In the genomic region with DNA sequence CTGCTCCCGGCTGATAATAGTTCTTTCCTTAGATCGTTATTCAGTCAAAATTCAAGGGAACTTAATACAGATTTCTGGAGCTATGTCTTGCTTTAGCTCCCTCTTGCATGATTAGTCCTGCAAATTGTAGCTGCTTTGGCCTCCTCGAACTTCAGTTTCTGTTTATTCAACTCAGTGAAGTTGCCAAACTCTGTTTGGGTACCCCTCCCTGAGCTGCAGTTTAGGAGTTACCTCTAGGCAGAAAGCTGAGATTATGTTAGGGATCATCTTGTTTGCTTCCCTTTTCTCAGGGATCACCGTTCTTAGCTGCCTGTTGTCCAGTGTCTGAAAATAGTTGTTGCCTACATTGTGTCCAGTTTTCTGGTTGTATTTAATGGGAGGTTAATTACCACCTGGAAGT, we compare ENCODE assay signal across 1 cellular context.
TF ChIP-seq lines count a peak whose summit lies in the region.

No MANE protein-coding gene starts in this region.

TF ChIP-seq in HepG2, 621 proteins besides CTCF, POLR2A, EP300 and RAD21:
- TF ChIP-seq WIZ (CRISPR knock-in tag; IDR thresholded peaks at IDR 0.05), result no peak
- TF ChIP-seq MATR3 (CRISPR knock-in tag; IDR thresholded peaks at IDR 0.05), result no peak
- no peak for TF ChIP-seq ZNF224 (CRISPR knock-in tag; IDR thresholded peaks at IDR 0.05)
- TF ChIP-seq KLF11 (CRISPR knock-in tag; IDR thresholded peaks at IDR 0.05), result no peak
- TF ChIP-seq, protein P1, sequence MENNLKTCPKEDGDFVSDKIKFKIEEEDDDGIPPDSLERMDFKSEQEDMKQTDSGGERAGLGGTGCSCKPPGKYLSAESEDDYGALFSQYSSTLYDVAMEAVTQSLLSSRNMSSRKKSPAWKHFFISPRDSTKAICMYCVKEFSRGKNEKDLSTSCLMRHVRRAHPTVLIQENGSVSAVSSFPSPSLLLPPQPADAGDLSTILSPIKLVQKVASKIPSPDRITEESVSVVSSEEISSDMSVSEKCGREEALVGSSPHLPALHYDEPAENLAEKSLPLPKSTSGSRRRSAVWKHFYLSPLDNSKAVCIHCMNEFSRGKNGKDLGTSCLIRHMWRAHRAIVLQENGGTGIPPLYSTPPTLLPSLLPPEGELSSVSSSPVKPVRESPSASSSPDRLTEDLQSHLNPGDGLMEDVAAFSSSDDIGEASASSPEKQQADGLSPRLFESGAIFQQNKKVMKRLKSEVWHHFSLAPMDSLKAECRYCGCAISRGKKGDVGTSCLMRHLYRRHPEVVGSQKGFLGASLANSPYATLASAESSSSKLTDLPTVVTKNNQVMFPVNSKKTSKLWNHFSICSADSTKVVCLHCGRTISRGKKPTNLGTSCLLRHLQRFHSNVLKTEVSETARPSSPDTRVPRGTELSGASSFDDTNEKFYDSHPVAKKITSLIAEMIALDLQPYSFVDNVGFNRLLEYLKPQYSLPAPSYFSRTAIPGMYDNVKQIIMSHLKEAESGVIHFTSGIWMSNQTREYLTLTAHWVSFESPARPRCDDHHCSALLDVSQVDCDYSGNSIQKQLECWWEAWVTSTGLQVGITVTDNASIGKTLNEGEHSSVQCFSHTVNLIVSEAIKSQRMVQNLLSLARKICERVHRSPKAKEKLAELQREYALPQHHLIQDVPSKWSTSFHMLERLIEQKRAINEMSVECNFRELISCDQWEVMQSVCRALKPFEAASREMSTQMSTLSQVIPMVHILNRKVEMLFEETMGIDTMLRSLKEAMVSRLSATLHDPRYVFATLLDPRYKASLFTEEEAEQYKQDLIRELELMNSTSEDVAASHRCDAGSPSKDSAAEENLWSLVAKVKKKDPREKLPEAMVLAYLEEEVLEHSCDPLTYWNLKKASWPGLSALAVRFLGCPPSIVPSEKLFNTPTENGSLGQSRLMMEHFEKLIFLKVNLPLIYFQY (CRISPR knock-in tag; IDR thresholded peaks at IDR 0.05; ENCODE audit: borderline replicate concordance), result no peak
- no peak for TF ChIP-seq ZSCAN9 (CRISPR knock-in tag; IDR thresholded peaks at IDR 0.05; ENCODE audit: borderline replicate concordance)
- TF ChIP-seq ZNF552 (CRISPR knock-in tag; IDR thresholded peaks at IDR 0.05; ENCODE audit: borderline replicate concordance), result no peak
- TF ChIP-seq CCAR2 (optimal IDR thresholded peaks at IDR 0.05; ENCODE audit: low read depth, low read length), result no peak
- TF ChIP-seq ZNF296 (CRISPR knock-in tag; conservative IDR thresholded peaks at IDR 0.05), result no peak
- no peak for TF ChIP-seq ZNF780A (CRISPR knock-in tag; IDR thresholded peaks at IDR 0.05)
- no peak for TF ChIP-seq ZBTB42 (CRISPR knock-in tag; IDR thresholded peaks at IDR 0.05)
- TF ChIP-seq ARNTL (CRISPR knock-in tag; IDR thresholded peaks at IDR 0.05), result no peak
- TF ChIP-seq ZNF749 (CRISPR knock-in tag; IDR thresholded peaks at IDR 0.05; ENCODE audit: borderline replicate concordance), result no peak
- TF ChIP-seq, protein P2, sequence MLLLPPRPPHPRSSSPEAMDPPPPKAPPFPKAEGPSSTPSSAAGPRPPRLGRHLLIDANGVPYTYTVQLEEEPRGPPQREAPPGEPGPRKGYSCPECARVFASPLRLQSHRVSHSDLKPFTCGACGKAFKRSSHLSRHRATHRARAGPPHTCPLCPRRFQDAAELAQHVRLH (CRISPR knock-in tag; IDR thresholded peaks at IDR 0.05; ENCODE audit: borderline replicate concordance, low read depth), result no peak
- TF ChIP-seq ZNF737 (CRISPR knock-in tag; IDR thresholded peaks at IDR 0.05; ENCODE audit: borderline replicate concordance), result no peak
- TF ChIP-seq HNRNPK (IDR thresholded peaks at IDR 0.05; ENCODE audit: low read depth, low read length, poor library complexity, severe bottlenecking), result no peak
- no peak for TF ChIP-seq ZSCAN20 (CRISPR knock-in tag; IDR thresholded peaks at IDR 0.05; ENCODE audit: borderline replicate concordance)
TF ChIP-seq in HepG2: peak in this region for 0.
